21 cellular contexts compared by ENCODE assay signal in genomic region chr22:19455033-19455432, GRCh38. TPM values are rescaled to one million over a fixed set of nuclear protein-coding genes. Genes with fewer than 3 reads are reported as not detected.
"Had no signal": no experiment of that assay in that cellular context is flagged by ENCODE, and none has a peak within 500 bp of the region (broad histone marks: within the 10 kb centered on the region; RNA-seq: fewer than 3 reads in every experiment).

No MANE protein-coding gene starts in this region.

- DNase-seq: activated naive CD4-positive, alpha-beta T cell treated with Interleukin-2 at 50 U/mL for 16 hours; activated T-cell treated with anti-CD3 and anti-CD28 coated beads for 4 hours; anterior cingulate cortex; body of pancreas; heart right ventricle; islet precursor cell; left cardiac atrium; nephron progenitor cell; nucleus accumbens; right cardiac atrium; stimulated activated CD4-positive, alpha-beta T cell treated with anti-CD3 and anti-CD28 coated beads, Interleukin-12 subunit alpha, Interleukin-12 subunit beta, amount 100 ng/mL, for 4 hours; stimulated activated CD4-positive, alpha-beta T cell treated with anti-CD3 and anti-CD28 coated beads, Interleukin-4, amount 100 ng/mL, for 4 hours; testis; trophoblast cell; uterus had no signal

- H3K4me1 Mint-ChIP-seq: memory B cell, nephron progenitor cell had no signal

- H3K9me3 ChIP-seq: body of pancreas, heart right ventricle, testis, uterus had no signal

- H3K9me3 Mint-ChIP-seq: memory B cell; nephron progenitor cell; T-helper 2 cell treated with Interferon-gamma antibody and Interleukin-4, amounts not matched to agents 5 μg/mL and 100 μg/mL, for 36 hours had no signal

- H3K27ac ChIP-seq: body of pancreas, cardiac muscle cell, heart right ventricle, parathyroid adenoma, testis, uterus, VCaP had no signal

- H3K4me1 ChIP-seq: body of pancreas, heart right ventricle, parathyroid adenoma, testis, uterus had no signal

- H3K4me3 ChIP-seq: body of pancreas, cardiac muscle cell, heart right ventricle, testis, uterus had no signal

- H3K27me3 ChIP-seq: body of pancreas, cardiac muscle cell, heart right ventricle, testis, uterus had no signal

- ATAC-seq: activated CD4-positive, CD25-positive, alpha-beta regulatory T cell treated with anti-CD3 and anti-CD28 coated beads, Interleukin-2, amount 50 U/mL, for 24 hours; body of pancreas; left cardiac atrium had no signal

- H3K4me3 Mint-ChIP-seq: memory B cell; nephron progenitor cell; T-helper 2 cell treated with Interferon-gamma antibody and Interleukin-4, amounts not matched to agents 5 μg/mL and 100 μg/mL, for 36 hours had no signal

- H3K79me2 ChIP-seq: parathyroid adenoma had no signal

- H3K27ac Mint-ChIP-seq: memory B cell; nephron progenitor cell; T-helper 2 cell treated with Interferon-gamma antibody and Interleukin-4, amounts not matched to agents 5 μg/mL and 100 μg/mL, for 36 hours had no signal

- H3K9ac ChIP-seq: parathyroid adenoma had no signal

- H2AFZ ChIP-seq: parathyroid adenoma had no signal

- H3K36me3 ChIP-seq: uterus had no signal

- H3K27me3 Mint-ChIP-seq: memory B cell had no signal

RNA-seq across cellular contexts. Expression of gene CDC45, which starts 24.7 kb away (rescaled TPM):
- total RNA-seq: body of pancreas had no signal
